In genomic region chr4:41934813-41935651, GRCh38 we compare ENCODE assay signal across 8 cellular contexts. TPM values are rescaled to one million over a fixed set of nuclear protein-coding genes. Genes with fewer than 3 reads are reported as not detected.
DNase-seq lines count a peak whose midpoint lies in the region; ATAC-seq, FAIRE-seq and TF ChIP-seq lines count a peak whose summit lies in the region.

A gene with protein sequence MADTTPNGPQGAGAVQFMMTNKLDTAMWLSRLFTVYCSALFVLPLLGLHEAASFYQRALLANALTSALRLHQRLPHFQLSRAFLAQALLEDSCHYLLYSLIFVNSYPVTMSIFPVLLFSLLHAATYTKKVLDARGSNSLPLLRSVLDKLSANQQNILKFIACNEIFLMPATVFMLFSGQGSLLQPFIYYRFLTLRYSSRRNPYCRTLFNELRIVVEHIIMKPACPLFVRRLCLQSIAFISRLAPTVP (plus strand): TSS chr4:41935429. CDS start chr4:41935485, 56 bp downstream.

- H3K36me3 ChIP-seq in body of pancreas (replicated peaks in 1 of 2; ENCODE audit: insufficient read depth in 1 of 2, low read depth in 2 of 2) = peaks cover 0 to 2% of the 10 kb centered on the region in 2 donors
- H3K36me3 ChIP-seq in iPS DF 6.9 (ENCODE audit: control insufficient read depth, insufficient read depth, low read length) = 0 out of 2 replicates have a peak, but pooled peaks cover 2% of the 10 kb centered on the region
- peaks cover 0 to 9% of the 10 kb centered on the region in 2 donors for H3K36me3 ChIP-seq in gastrocnemius medialis

- TF ChIP-seq POLR2A in body of pancreas (IDR thresholded peaks at IDR 0.05) = peak; percentile 36 to 85 (median 84)
- TF ChIP-seq POLR2A in gastrocnemius medialis (IDR thresholded peaks at IDR 0.05) = peak; percentile 74 to 87

- peak within 1 kb of the TSS; percentile 72 to 78 for H3K4me3 ChIP-seq in body of pancreas
- peak within 1 kb of the TSS; percentile 96 for H3K4me3 ChIP-seq in iPS DF 6.9 (ENCODE audit: low read length)
- H3K4me3 ChIP-seq in gastrocnemius medialis = peak within 1 kb of the TSS; percentile 78 to 99 (median 88)

- H3K4me1 ChIP-seq in body of pancreas = peaks cover 27% of the 10 kb centered on the region
- H3K4me1 ChIP-seq in iPS DF 6.9 (ENCODE audit: control insufficient read depth, insufficient read depth, low read length) = peaks cover 5% of the 10 kb centered on the region; the same call in 1 of the 2 replicates
- H3K4me1 ChIP-seq in gastrocnemius medialis = peaks cover 27 to 32% of the 10 kb centered on the region in 2 donors

- TF ChIP-seq CTCF in body of pancreas (IDR thresholded peaks at IDR 0.05) (peak in 4 of 7 experiments; percentile 24 to 52 (median 43)), gastrocnemius medialis (IDR thresholded peaks at IDR 0.05 in 4 of 5, conservative IDR thresholded peaks at IDR 0.05 in 1 of 5) (peak in 2 of 5 experiments; percentile 25 to 28)

- peak within 1 kb of the TSS; percentile 57 to 87 (median 74) for H3K27ac ChIP-seq in body of pancreas
- H3K27ac ChIP-seq in iPS DF 6.9 (ENCODE audit: low read length) = no peak within 1 kb of the TSS
- peak within 1 kb of the TSS; percentile 90 to 92 (median 90) for H3K27ac ChIP-seq in gastrocnemius medialis

- H3K9me3 ChIP-seq in body of pancreas (no peaks in the 10 kb centered on the region), iPS DF 6.9 (ENCODE audit: control insufficient read depth, insufficient read depth, low read length) (no peaks in the 10 kb centered on the region), gastrocnemius medialis (no peaks in the 10 kb centered on the region)

- DNase-seq in 8988T (peak; percentile 65), NCI-H2107 treated with DMSO at 0.1 percent for 48 hours (lab: John Stamatoyannopoulos, UW; ENCODE audit: unreplicated experiment) (peak; percentile 83), body of pancreas (peak; percentile 86 to 89 (median 87)), iPS DF 6.9 (ENCODE audit: low read depth, low spot score) (peak; percentile 85), gastrocnemius medialis (peak; percentile 82 to 84)

- WGBS in body of pancreas, 2 donors = 4 to 9% methylated on average over 27 to 51 of the region's 51 CpGs
- no CpG with 5 or more reads among the region's 51 CpGs for WGBS in iPS DF 6.9 (ENCODE audit: insufficient coverage, insufficient read length)

- peak; percentile 87 for ATAC-seq in GM18520 (IDR thresholded peaks at IDR 0.05; ENCODE audit: unreplicated experiment)
- peak; percentile 91 for ATAC-seq in HG03064 (IDR thresholded peaks at IDR 0.05; ENCODE audit: low read depth, unreplicated experiment)
- ATAC-seq in body of pancreas = peak; percentile 98
- ATAC-seq in gastrocnemius medialis = peak; percentile 96 to 97

- in situ Hi-C loops in gastrocnemius medialis (cut with MboI; ENCODE audit: low sequenced_read_pairs in 4 of 4) = no loop called here

- H3K27me3 ChIP-seq in body of pancreas (no peaks in the 10 kb centered on the region), iPS DF 6.9 (ENCODE audit: control insufficient read depth, insufficient read depth, low read length) (no peaks in the 10 kb centered on the region), gastrocnemius medialis (no peaks in the 10 kb centered on the region)

- intact Hi-C loops in body of pancreas (cut with DNase I) (no loop called here), gastrocnemius medialis (cut with DNase I; ENCODE audit: low total_unique reads) (loop anchor here (1.0 kb wide), 1 partner anchor 55 kb away; the partner anchor contains the start of gene SLC30A9)

- peak; percentile 5 for FAIRE-seq in TTC549 (lab: Jason Lieb, UNC)

RNA-seq across cellular contexts. Expression of the gene that starts here (rescaled TPM):
- total RNA-seq in body of pancreas (10 to 100 TPM; 22.1 to 26.0 TPM), gastrocnemius medialis (10 to 100 TPM; 20.6 to 29.3 (median 26.4) TPM)
